ENCODE assay signal across 30 cellular contexts in genomic region chr15:65197337-65197645, GRCh38. TPM values are rescaled to one million over a fixed set of nuclear protein-coding genes. Genes with fewer than 3 reads are reported as not detected.
DNase-seq lines count a peak whose midpoint lies in the region; ATAC-seq, FAIRE-seq and TF ChIP-seq lines count a peak whose summit lies in the region.
"Had no signal": no experiment of that assay in that cellular context is flagged by ENCODE, and none has a peak within 500 bp of the region (broad histone marks: within the 10 kb centered on the region; RNA-seq: fewer than 3 reads in every experiment).

No MANE protein-coding gene starts in this region.

- H3K4me1 ChIP-seq in H1 (replicated peaks in 1 of 4; ENCODE audit: control insufficient read depth in 3 of 4, insufficient read depth in 4 of 4, low read length in 3 of 4) (0 out of 7 replicates have a peak, but pooled peaks cover 0 to 2% (median 0%) of the 10 kb centered on the region in 4 experiments), neuronal stem cell (ENCODE audit: control insufficient read depth in 2 of 2, insufficient read depth in 1 of 2, low read depth in 1 of 2, low read length in 2 of 2) (no peaks in the 10 kb centered on the region)
- H3K4me1 ChIP-seq: BE2C, BLaER1 had no signal

- H3K18ac ChIP-seq in H1 (ENCODE audit: extremely low read depth, low read length) (no peak overlapping the region), neuronal stem cell (ENCODE audit: low read length) (no peak overlapping the region)

- H4K8ac ChIP-seq in H1 (ENCODE audit: extremely low read depth, insufficient read depth, low read length) (peak overlapping the region; percentile 17; the same call in 1 of the 2 replicates), neuronal stem cell (ENCODE audit: low read depth, low read length) (no peak overlapping the region)

- H3K14ac ChIP-seq in H1 (ENCODE audit: insufficient read length) = no peak overlapping the region
- H3K14ac ChIP-seq in neuronal stem cell (ENCODE audit: low read length) = no peak overlapping the region

- no peak overlapping the region for H2BK120ac ChIP-seq in H1 (replicated peaks; ENCODE audit: low read depth, low read length)
- no peak overlapping the region for H2BK120ac ChIP-seq in neuronal stem cell (ENCODE audit: low read depth, low read length)

- TF ChIP-seq RAD21 in H1 (IDR thresholded peaks at IDR 0.05 in 1 of 2, conservative IDR thresholded peaks at IDR 0.05 in 1 of 2; ENCODE audit: low read depth in 2 of 2, low read length in 2 of 2) = no peak

- H3K4me3 ChIP-seq in H1 (ENCODE audit: extremely low read depth in 1 of 4, insufficient read depth in 2 of 4, low read depth in 3 of 4, low read length in 4 of 4) (no peak overlapping the region), neuronal stem cell (ENCODE audit: low read length in 2 of 2) (no peak overlapping the region)
- H3K4me3 ChIP-seq: BLaER1, GM12878 had no signal

- H3K4me2 ChIP-seq in H1 (ENCODE audit: insufficient read depth in 1 of 2, low read depth in 2 of 2, low read length in 2 of 2) (no peak overlapping the region), neuronal stem cell (ENCODE audit: insufficient read depth, low read length, poor library complexity, severe bottlenecking) (no peak overlapping the region)
- H3K4me2 ChIP-seq: BLaER1 had no signal

- H3K56ac ChIP-seq in H1 (replicated peaks; ENCODE audit: insufficient read length, low read depth, low read length) = no peak overlapping the region

- no peaks in the 10 kb centered on the region for H3K79me1 ChIP-seq in H1 (ENCODE audit: low read depth, low read length)
- H3K79me1 ChIP-seq in neuronal stem cell (ENCODE audit: low read depth, low read length) = no peaks in the 10 kb centered on the region

- H2AFZ ChIP-seq in H1 (ENCODE audit: low read length) (no peak overlapping the region), neuronal stem cell (ENCODE audit: low read length) (no peak overlapping the region)

- DNase-seq in H1 (ENCODE audit: low read depth in 1 of 2, low spot score in 2 of 2) (no peak), iPS-NIHi11 (ENCODE audit: low spot score) (peak; percentile 2), neuronal stem cell (ENCODE audit: low spot score) (no peak), RCC 7860 (ENCODE audit: low spot score) (no peak), NCI-H774 (lab: John Stamatoyannopoulos, UW) (no peak)
- DNase-seq: 8988T; ACHN; BE2C; C1 segment of cervical spinal cord; CD4-positive, alpha-beta memory T cell; CD4-positive, CD25-positive, alpha-beta regulatory T cell; CD8-positive, alpha-beta memory T cell; COR-L47; DMS 273 treated with DMSO at 0.1 percent for 48 hours; DMS153; DMS53; DMS79; DND-41; EL; GDM1 had no signal

- no peaks in the 10 kb centered on the region for H3K23me2 ChIP-seq in H1 (ENCODE audit: low read depth, low read length)

- POLR2A ChIA-PET in H1 (lab: Charles Lee; ENCODE audit: partially characterized antibody) = interaction anchor here (1.3 kb wide), 1 partner anchor 100 kb away, joined by 3 read pairs; no protein-coding TSS in a partner anchor

- no peak overlapping the region for H3K23ac ChIP-seq in H1 (ENCODE audit: insufficient read length)
- H3K23ac ChIP-seq in neuronal stem cell (ENCODE audit: low read depth, low read length, poor library complexity) = no peak overlapping the region

- H3K4ac ChIP-seq in H1 (replicated peaks; ENCODE audit: insufficient read length, low read depth, low read length) (no peak overlapping the region), neuronal stem cell (ENCODE audit: low read length) (no peak overlapping the region)

- TF ChIP-seq CTCF in H1 (IDR thresholded peaks at IDR 0.05; ENCODE audit: control extremely low read depth in 1 of 3, insufficient read depth in 1 of 3, low read depth in 1 of 3, low read length in 3 of 3) = no peak

- H3K27ac ChIP-seq in H1 (ENCODE audit: low read depth, low read length) (no peak overlapping the region), neuronal stem cell (replicated peaks; ENCODE audit: low read length) (no peak overlapping the region)
- H3K27ac ChIP-seq: BLaER1 had no signal

- no peaks in the 10 kb centered on the region for H3K27me3 ChIP-seq in H1 (replicated peaks in 1 of 4; ENCODE audit: control insufficient read depth in 3 of 4, extremely low read depth in 1 of 4, insufficient read depth in 3 of 4, low read length in 3 of 4)
- peaks cover 0 to 9% (median 4%) of the 10 kb centered on the region in 3 experiments for H3K27me3 ChIP-seq in neuronal stem cell (ENCODE audit: control insufficient read depth in 3 of 3, insufficient read depth in 3 of 3, low read depth in 1 of 3, low read length in 3 of 3)
- H3K27me3 ChIP-seq: BE2C, BLaER1 had no signal

- H4K20me1 ChIP-seq in H1 (replicated peaks in 1 of 2; ENCODE audit: control insufficient read depth in 1 of 2, insufficient read depth in 2 of 2, low read length in 2 of 2) = no peaks in the 10 kb centered on the region
- H4K20me1 ChIP-seq: BLaER1 had no signal

- H4K91ac ChIP-seq in H1 (replicated peaks; ENCODE audit: insufficient read length, low read length) (no peak overlapping the region), neuronal stem cell (ENCODE audit: low read depth, low read length, poor library complexity) (no peak overlapping the region)

- H4K5ac ChIP-seq in H1 (ENCODE audit: insufficient read length, low read depth, low read length) = no peak overlapping the region

- H2BK12ac ChIP-seq in H1 (ENCODE audit: low read depth, low read length) (no peak overlapping the region), neuronal stem cell (ENCODE audit: low read length) (no peak overlapping the region)

- H2BK15ac ChIP-seq in H1 (ENCODE audit: low read length) (no peak overlapping the region), neuronal stem cell (ENCODE audit: low read length) (no peak overlapping the region)

- H2BK20ac ChIP-seq in H1 (ENCODE audit: low read length) = no peak overlapping the region

- WGBS in H1 (ENCODE audit: extremely low coverage in 1 of 2, insufficient coverage in 1 of 2, insufficient read length in 1 of 2, insufficient replicate concordance in 2 of 2, low coverage in 1 of 2, low lambda C conversion rate in 2 of 2, missing lambda C conversion rate in 1 of 2), 2 experiments = 95% methylated on average over 8 of the region's 8 CpGs; no CpG with 5 or more reads in 1 of the 2 experiments
- WGBS in neuronal stem cell (ENCODE audit: extremely low coverage in 2 of 2, insufficient read length in 2 of 2, insufficient replicate concordance in 1 of 2), 2 donors = no CpG with 5 or more reads among the region's 8 CpGs

- no peak for FAIRE-seq in H1 (lab: Jason Lieb, UNC)
- no peak for FAIRE-seq in RCC 7860 (lab: Jason Lieb, UNC)
- FAIRE-seq: A204.1, GM12878, GM12892, GM19239 had no signal

- TF ChIP-seq POLR2A in H1 (IDR thresholded peaks at IDR 0.05; ENCODE audit: control extremely low read depth in 1 of 2, low read depth in 2 of 2, low read length in 2 of 2) = no peak

- no peak overlapping the region for H2AK5ac ChIP-seq in H1 (ENCODE audit: low read depth, low read length)
- H2AK5ac ChIP-seq in neuronal stem cell (ENCODE audit: low read depth, low read length) = peak overlapping the region; percentile 74

- ATAC-seq in HG02970 (IDR thresholded peaks at IDR 0.05; ENCODE audit: low FRiP score, unreplicated experiment) (no peak), GM19397 (IDR thresholded peaks at IDR 0.05; ENCODE audit: unreplicated experiment) (no peak)
- ATAC-seq: GM12878 had no signal

- H3K9ac ChIP-seq in H1 (replicated peaks in 1 of 4; ENCODE audit: extremely low read depth in 1 of 4, low read depth in 3 of 4, low read length in 3 of 4) = no peak overlapping the region; a peak in 1 of 7 replicates
- no peak overlapping the region for H3K9ac ChIP-seq in neuronal stem cell (ENCODE audit: low read depth, low read length, poor library complexity)
- H3K9ac ChIP-seq: BLaER1 had no signal

- H2BK5ac ChIP-seq in H1 (ENCODE audit: low read depth, low read length) (no peak overlapping the region), neuronal stem cell (ENCODE audit: low read length) (no peak overlapping the region)

- H3K79me2 ChIP-seq in H1 (ENCODE audit: control insufficient read depth in 1 of 2, insufficient read depth in 2 of 2, low read length in 2 of 2) = no peaks in the 10 kb centered on the region

- H3K36me3 ChIP-seq in H1 (ENCODE audit: control insufficient read depth in 2 of 4, insufficient read depth in 4 of 4, low read length in 3 of 4) (no peaks in the 10 kb centered on the region), neuronal stem cell (replicated peaks in 1 of 2; ENCODE audit: control insufficient read depth in 2 of 2, insufficient read depth in 2 of 2, low read length in 2 of 2) (no peaks in the 10 kb centered on the region)
- H3K36me3 ChIP-seq: BE2C, BLaER1 had no signal

- H3K9me3 ChIP-seq in H1 (ENCODE audit: insufficient read depth in 2 of 2, low read depth in 1 of 2, low read length in 1 of 2) = peaks cover 3 to 5% of the 10 kb centered on the region in 2 experiments; a peak in 1 of 4 replicates
- H3K9me3 ChIP-seq in neuronal stem cell (replicated peaks in 1 of 2; ENCODE audit: control insufficient read depth in 2 of 2, insufficient read depth in 1 of 2, low read depth in 1 of 2, low read length in 2 of 2) = peaks cover 3 to 5% of the 10 kb centered on the region in 2 donors
- H3K9me3 ChIP-seq: BE2C, BLaER1 had no signal

- CTCF ChIA-PET in H1 (lab: Charles Lee; ENCODE audit: partially characterized antibody) = interaction anchor here (1.0 to 6.1 kb wide), 5 partner anchors 13 to 103 kb away, joined by 3 to 62 read pairs (median 4); partner anchors contain the start of gene CILP

- TF ChIP-seq EP300 in H1 (IDR thresholded peaks at IDR 0.05; ENCODE audit: borderline replicate concordance in 1 of 2, low read depth in 2 of 2, low read length in 2 of 2) = no peak

RNA-seq across cellular contexts. Expression of gene CLPX, which starts 12.1 kb away (rescaled TPM):
- total RNA-seq in H1 (2021; fragmentation: NEBNext Ultra II Directional; extraction: Animal tissue kit (Norgen Biotek cat#: 25700)) = 53.6 and 56.4 TPM in 2 replicates
- 9.7 and 10.5 TPM in 2 replicates for polyA plus RNA-seq in H1 (2011; rRNA removed)
- polyA plus RNA-seq in H1 (2011; cell fraction: cytosol; rRNA removed) = 30.8 TPM
- polyA plus RNA-seq in H1 (2011; cell fraction: nucleus; rRNA removed) = 7.8 TPM
- 36.5 to 56.0 TPM (median 38.5 TPM) in 4 replicates for polyA plus RNA-seq in H1 (2012, experiment 1 of 2)
- 2.3 TPM for polyA plus RNA-seq in H1 (2012, experiment 2 of 2)
- 20.1 TPM for polyA plus RNA-seq in H1 (2013, experiment 1 of 2)
- 18.7 TPM for polyA plus RNA-seq in H1 (2013, experiment 2 of 2)
- polyA minus RNA-seq in H1 (2011; rRNA and poly(A)+ RNA removed) = 18.1 and 20.7 TPM in 2 replicates
- polyA minus RNA-seq in H1 (2011; cell fraction: cytosol; rRNA and poly(A)+ RNA removed) = 19.3 TPM
- polyA minus RNA-seq in H1 (2011; cell fraction: nucleus; rRNA and poly(A)+ RNA removed) = 16.2 TPM
- polyA plus RNA-seq in neuronal stem cell (2013, experiment 1 of 2) = 19.2 TPM
- polyA plus RNA-seq in neuronal stem cell (2013, experiment 2 of 2) = 19.4 TPM

RNA-seq across cellular contexts. Expression of gene CILP, which starts 14.0 kb away (rescaled TPM):
- total RNA-seq in H1 (2021; fragmentation: NEBNext Ultra II Directional; extraction: Animal tissue kit (Norgen Biotek cat#: 25700)) = not detected in 2 replicates
- polyA plus RNA-seq in H1 (2011; rRNA removed) = 0.02 TPM in 1 of 2 replicates, not detected in the other
- polyA plus RNA-seq in H1 (2011; cell fraction: cytosol; rRNA removed) = not detected
- polyA plus RNA-seq in H1 (2011; cell fraction: nucleus; rRNA removed) = 0.03 TPM
- not detected in 4 replicates for polyA plus RNA-seq in H1 (2012, experiment 1 of 2)
- not detected for polyA plus RNA-seq in H1 (2012, experiment 2 of 2)
- not detected for polyA plus RNA-seq in H1 (2013, experiment 1 of 2)
- not detected for polyA plus RNA-seq in H1 (2013, experiment 2 of 2)
- polyA minus RNA-seq in H1 (2011; rRNA and poly(A)+ RNA removed) = not detected in 2 replicates
- not detected for polyA minus RNA-seq in H1 (2011; cell fraction: cytosol; rRNA and poly(A)+ RNA removed)
- polyA minus RNA-seq in H1 (2011; cell fraction: nucleus; rRNA and poly(A)+ RNA removed) = not detected
- 0.03 TPM for polyA plus RNA-seq in neuronal stem cell (2013, experiment 1 of 2)
- polyA plus RNA-seq in neuronal stem cell (2013, experiment 2 of 2) = 0.03 TPM
- total RNA-seq: Daoy, G401 had no signal
- polyA plus RNA-seq: CD14-positive monocyte; CD4-positive, alpha-beta memory T cell; CD4-positive, CD25-positive, alpha-beta regulatory T cell had no signal
